In the genomic region with DNA sequence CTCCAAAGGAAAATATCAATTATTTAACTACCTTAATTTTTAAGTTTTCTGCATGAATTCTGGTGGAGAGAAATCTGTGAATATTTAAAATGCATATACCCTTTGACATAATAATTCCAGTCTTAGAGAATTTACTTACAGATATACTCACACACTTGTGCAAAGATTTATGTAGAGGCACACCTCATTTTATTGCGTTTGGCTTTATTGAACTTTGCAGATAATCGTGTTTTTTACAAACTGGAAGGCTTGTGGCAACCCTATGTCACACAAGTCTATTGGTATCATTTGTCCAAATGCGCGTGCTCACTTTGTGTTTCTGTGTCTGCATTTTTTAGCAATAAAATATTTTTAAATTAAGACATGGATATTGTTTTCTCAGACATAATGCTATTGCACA, we compare ENCODE assay signal across 37 cellular contexts.
A peak's percentile ranks its signal among the peaks of the same experiment; 100 is the strongest.
DNase-seq lines count a peak whose midpoint lies in the region; ATAC-seq, FAIRE-seq and TF ChIP-seq lines count a peak whose summit lies in the region.
"Had no signal": no experiment of that assay in that cellular context is flagged by ENCODE, and none has a peak within 500 bp of the region (broad histone marks: within the 10 kb centered on the region; RNA-seq: fewer than 3 reads in every experiment).

No MANE protein-coding gene starts in this region.

- no peaks in the 10 kb centered on the region for H3K27me3 ChIP-seq in mammary epithelial cell (ENCODE audit: insufficient read depth, low read length)
- H3K27me3 ChIP-seq: BLaER1; BLaER1 treated with 17β-estradiol and CSF1 and Interleukin-3, amounts not matched to agents 10 nM and 100 nM had no signal

- 98% methylated on average over 4 of the region's 4 CpGs for whole genome bisulfite sequencing in mammary epithelial cell (ENCODE audit: low coverage, missing lambda C conversion rate)

- in situ Hi-C loops in mammary epithelial cell (cut with MboI; ENCODE audit: low sequenced_read_pairs in 2 of 2): loop anchor here in 1 of 2 donors (25.0 kb wide), 1 partner anchor 245 kb away; no protein-coding TSS in a partner anchor

- BruUV-seq in MCF 10A (replicated peaks; lab: Mats Ljungman, UMichigan): no TSS peak
- BruUV-seq in mammary epithelial cell (replicated peaks; lab: Mats Ljungman, UMichigan): no TSS peak

- FAIRE-seq in H54 (lab: Jason Lieb, UNC): peak; percentile 79
- FAIRE-seq: A204.1, A549, D721Med had no signal

- H3K4me1 Mint-ChIP-seq in MCF 10A (ENCODE audit: insufficient read depth, unreplicated experiment): no peaks in the 10 kb centered on the region
- H3K4me1 Mint-ChIP-seq: B cell; CD14-positive monocyte; CD4-positive, alpha-beta memory T cell; CD4-positive, CD25-positive, alpha-beta regulatory T cell; CD8-positive, alpha-beta memory T cell had no signal

- H3K27ac Mint-ChIP-seq in MCF 10A (ENCODE audit: low read depth, unreplicated experiment): peak overlapping the region; percentile 23
- H3K27ac Mint-ChIP-seq: B cell; CD14-positive monocyte; CD4-positive, alpha-beta memory T cell; CD4-positive, alpha-beta T cell; CD4-positive, CD25-positive, alpha-beta regulatory T cell; CD8-positive, alpha-beta memory T cell; CD8-positive, alpha-beta T cell had no signal

- TF ChIP-seq POLR2A in H54 (IDR thresholded peaks at IDR 0.05; ENCODE audit: low read depth, low read length): no peak

- H3K27ac ChIP-seq in mammary epithelial cell (ENCODE audit: insufficient read depth, low read depth, low read length): no peak overlapping the region
- H3K27ac ChIP-seq: 22Rv1; A549; BLaER1; BLaER1 treated with 17β-estradiol and CSF1 and Interleukin-3, amounts not matched to agents 10 nM and 100 nM; C4-2B had no signal

- H3K36me3 ChIP-seq in mammary epithelial cell (ENCODE audit: insufficient read depth, low read length): peaks cover 39% of the 10 kb centered on the region
- H3K36me3 ChIP-seq in mucosa of descending colon (ENCODE audit: low read depth): no peaks in the 10 kb centered on the region
- H3K36me3 ChIP-seq: BE2C; BLaER1; BLaER1 treated with 17β-estradiol and CSF1 and Interleukin-3, amounts not matched to agents 10 nM and 100 nM had no signal

- dilution Hi-C loops in mammary epithelial cell (cut with HindIII; ENCODE audit: low sequenced_read_pairs): no loop called here

- no peak overlapping the region for H3K9ac ChIP-seq in mammary epithelial cell (ENCODE audit: insufficient read depth, low read length)
- H3K9ac ChIP-seq: BLaER1; BLaER1 treated with 17β-estradiol and CSF1 and Interleukin-3, amounts not matched to agents 10 nM and 100 nM had no signal

- no peak overlapping the region for H2AFZ ChIP-seq in mammary epithelial cell (ENCODE audit: low read depth, low read length)

- no peaks in the 10 kb centered on the region for H3K4me1 ChIP-seq in mammary epithelial cell (ENCODE audit: insufficient read depth, low read length)
- peaks cover 6% of the 10 kb centered on the region for H3K4me1 ChIP-seq in mucosa of descending colon (ENCODE audit: low read depth)
- H3K4me1 ChIP-seq: A549; BE2C; BLaER1; BLaER1 treated with 17β-estradiol and CSF1 and Interleukin-3, amounts not matched to agents 10 nM and 100 nM; Caco-2 had no signal

- intact Hi-C loops in MCF 10A (cut with micrococcal nuclease) (no loop called here), mammary epithelial cell (cut with micrococcal nuclease) (no loop called here), left colon (cut with DNase I, micrococcal nuclease) (loop anchor here in 1 of 2 donors (10.0 kb wide), 1 partner anchor 97 kb away; no protein-coding TSS in a partner anchor), mucosa of descending colon (cut with DNase I, micrococcal nuclease) (no loop called here)

- no peaks in the 10 kb centered on the region for H3K27me3 Mint-ChIP-seq in MCF 10A (ENCODE audit: insufficient read depth, unreplicated experiment)

- ATAC-seq in left colon (peak; percentile 91), mucosa of descending colon (peak; percentile 78), HG03439 (IDR thresholded peaks at IDR 0.05; ENCODE audit: unreplicated experiment) (no peak)
- ATAC-seq: A549; CD8-positive, alpha-beta T cell had no signal

- H3K79me2 ChIP-seq in mammary epithelial cell (ENCODE audit: insufficient read depth, low read length): peaks cover 3% of the 10 kb centered on the region

- H3K36me3 Mint-ChIP-seq in MCF 10A (ENCODE audit: insufficient read depth, unreplicated experiment): peaks cover 97% of the 10 kb centered on the region
- H3K36me3 Mint-ChIP-seq: CD4-positive, alpha-beta memory T cell; CD4-positive, CD25-positive, alpha-beta regulatory T cell; CD8-positive, alpha-beta memory T cell; CD8-positive, alpha-beta T cell had no signal

- no peaks in the 10 kb centered on the region for H4K20me1 ChIP-seq in mammary epithelial cell (ENCODE audit: insufficient read depth, low read length)
- H4K20me1 ChIP-seq: BLaER1; BLaER1 treated with 17β-estradiol and CSF1 and Interleukin-3, amounts not matched to agents 10 nM and 100 nM had no signal

- CTCF ChIA-PET in MCF 10A (lab: Yijun Ruan, JAX): no interaction called here
- CTCF ChIA-PET in mammary epithelial cell (lab: Charles Lee; ENCODE audit: low non-redundant PET): no interaction called here

- H3K4me3 ChIP-seq in mammary epithelial cell (replicated peaks in 1 of 3; ENCODE audit: insufficient read depth in 1 of 3, low read depth in 2 of 3, low read length in 3 of 3) (no peak overlapping the region), mucosa of descending colon (no peak overlapping the region)
- H3K4me3 ChIP-seq: A549; BLaER1; BLaER1 treated with 17β-estradiol and CSF1 and Interleukin-3, amounts not matched to agents 10 nM and 100 nM had no signal

- H3K9me3 ChIP-seq in mammary epithelial cell (replicated peaks; ENCODE audit: insufficient read depth, low read length) (no peaks in the 10 kb centered on the region), mucosa of descending colon (no peaks in the 10 kb centered on the region)
- H3K9me3 ChIP-seq: A549; BE2C; BLaER1; BLaER1 treated with 17β-estradiol and CSF1 and Interleukin-3, amounts not matched to agents 10 nM and 100 nM; Caco-2 had no signal

- DNase-seq in MCF 10A (ENCODE audit: unreplicated experiment) (no peak), mammary epithelial cell (no peak), H54 (ENCODE audit: insufficient read length, low spot score) (no peak), left colon (no peak), mucosa of descending colon (peak in 1 of 3 donors; percentile 20), cerebellar cortex (ENCODE audit: low spot score) (no peak), T-helper 9 cell (no peak)
- DNase-seq: 8988T; ACHN; AML-193; BE2C; C1 segment of cervical spinal cord; Caco-2; Calu3; CD4-positive, alpha-beta memory T cell; CD4-positive, alpha-beta T cell; CD4-positive, CD25-positive, alpha-beta regulatory T cell; CD8-positive, alpha-beta memory T cell; CD8-positive, alpha-beta T cell; COR-L47; DMS 273 treated with DMSO at 0.1 percent for 48 hours; DMS153; DMS53; DMS79; DMS79 treated with DMSO at 0.1 percent for 48 hours; DND-41; EL had no signal

- no peak for TF ChIP-seq CTCF in MCF 10A (IDR thresholded peaks at IDR 0.05; ENCODE audit: unreplicated experiment)
- TF ChIP-seq CTCF in mammary epithelial cell (conservative IDR thresholded peaks at IDR 0.05 in 1 of 2, IDR thresholded peaks at IDR 0.05 in 1 of 2; ENCODE audit: extremely low read depth in 1 of 2, insufficient read depth in 1 of 2, low read depth in 1 of 2, low read length in 2 of 2): no peak
- no peak for TF ChIP-seq CTCF in mucosa of descending colon (IDR thresholded peaks at IDR 0.05)

- POLR2A ChIA-PET in MCF 10A (lab: Yijun Ruan, JAX): interaction anchor here (0.7 to 1.6 kb wide), 2 partner anchors 10 to 232 kb away, joined by 3 read pairs; no protein-coding TSS in a partner anchor

- no peak overlapping the region for H3K4me3 Mint-ChIP-seq in MCF 10A (ENCODE audit: unreplicated experiment)
- H3K4me3 Mint-ChIP-seq: B cell; CD14-positive monocyte; CD4-positive, alpha-beta memory T cell; CD4-positive, alpha-beta T cell; CD4-positive, CD25-positive, alpha-beta regulatory T cell; CD8-positive, alpha-beta memory T cell; CD8-positive, alpha-beta T cell had no signal

- no peaks in the 10 kb centered on the region for H3K9me3 Mint-ChIP-seq in MCF 10A (ENCODE audit: unreplicated experiment)
- H3K9me3 Mint-ChIP-seq: CD4-positive, alpha-beta memory T cell; CD4-positive, alpha-beta T cell; CD4-positive, CD25-positive, alpha-beta regulatory T cell; CD8-positive, alpha-beta memory T cell; CD8-positive, alpha-beta T cell had no signal

- H3K4me2 ChIP-seq in mammary epithelial cell (ENCODE audit: insufficient read depth, low read depth, low read length): no peak overlapping the region
- H3K4me2 ChIP-seq: A549; BLaER1; BLaER1 treated with 17β-estradiol and CSF1 and Interleukin-3, amounts not matched to agents 10 nM and 100 nM had no signal
